In genomic region chr2:239401450-239402227, GRCh38 we compare ENCODE assay signal across 1 cellular context.
A peak's percentile ranks its signal among the peaks of the same experiment; 100 is the strongest.
TF ChIP-seq lines count a peak whose summit lies in the region.

No MANE protein-coding gene starts in this region.

TF ChIP-seq in K562, 482 proteins besides CTCF, POLR2A, EP300 and RAD21 (continued from another document and continues in another):
- TF ChIP-seq MNT (conservative IDR thresholded peaks at IDR 0.05) (peak; percentile 74 to 90), BCL6 (CRISPR knock-in tag; IDR thresholded peaks at IDR 0.05) (no peak), SMC3 (conservative IDR thresholded peaks at IDR 0.05; ENCODE audit: insufficient read depth, low read depth, low read length) (no peak), ZNF830 (CRISPR knock-in tag; IDR thresholded peaks at IDR 0.05) (no peak), MEIS2 (IDR thresholded peaks at IDR 0.05; ENCODE audit: partially characterized antibody) (peak; percentile 62), CLOCK (CRISPR knock-in tag; IDR thresholded peaks at IDR 0.05; ENCODE audit: borderline replicate concordance) (no peak), SRSF3 (IDR thresholded peaks at IDR 0.05; ENCODE audit: insufficient read depth, low read length) (no peak), ZNF134 (CRISPR knock-in tag; conservative IDR thresholded peaks at IDR 0.05) (no peak), ZNF431 (CRISPR knock-in tag; IDR thresholded peaks at IDR 0.05) (0 out of 2 replicates have a peak, but pooled peaks have one; percentile 64), ZC3H8 (IDR thresholded peaks at IDR 0.05) (no peak), SMAD2 (IDR thresholded peaks at IDR 0.05; ENCODE audit: low read depth, low read length) (no peak), UBTF (IDR thresholded peaks at IDR 0.05; ENCODE audit: borderline replicate concordance in 1 of 2, low read depth in 2 of 2, low read length in 2 of 2) (no peak), PCBP2 (IDR thresholded peaks at IDR 0.05; ENCODE audit: low read depth, low read length, poor library complexity, severe bottlenecking) (no peak), ZFX (CRISPR knock-in tag; IDR thresholded peaks at IDR 0.05) (peak; percentile 99), ZBTB49 (CRISPR knock-in tag; IDR thresholded peaks at IDR 0.05; ENCODE audit: borderline replicate concordance) (no peak), GABPA (tag; conservative IDR thresholded peaks at IDR 0.05; ENCODE audit: low read depth) (no peak; the same call in none of the 2 replicates), ZNF124 (CRISPR knock-in tag; IDR thresholded peaks at IDR 0.05) (no peak), ZNF23 (CRISPR knock-in tag; IDR thresholded peaks at IDR 0.05) (no peak), TFAM (CRISPR knock-in tag; conservative IDR thresholded peaks at IDR 0.05) (no peak), GATA2 (CRISPR knock-in tag; IDR thresholded peaks at IDR 0.05) (no peak), AFF4 (CRISPR knock-in tag; IDR thresholded peaks at IDR 0.05) (no peak; the same call in none of the 2 replicates), KDM5B (IDR thresholded peaks at IDR 0.05; ENCODE audit: insufficient replicate concordance, low read depth, low read length) (peak; percentile 80), ZSCAN32 (CRISPR knock-in tag; IDR thresholded peaks at IDR 0.05) (no peak), ZNF695 (CRISPR knock-in tag; IDR thresholded peaks at IDR 0.05) (no peak), KLF1 (tag; IDR thresholded peaks at IDR 0.05) (peak; percentile 85), BCLAF1 (IDR thresholded peaks at IDR 0.05; ENCODE audit: borderline replicate concordance in 1 of 2, control insufficient read depth in 1 of 2, low read depth in 2 of 2, low read length in 1 of 2) (no peak), NFXL1 (CRISPR knock-in tag; IDR thresholded peaks at IDR 0.05) (no peak), TGIF2 (CRISPR knock-in tag; IDR thresholded peaks at IDR 0.05) (no peak), SMARCA5 (IDR thresholded peaks at IDR 0.05) (no peak), ZBTB43 (CRISPR knock-in tag; IDR thresholded peaks at IDR 0.05) (no peak), FOXJ2 (tag; IDR thresholded peaks at IDR 0.05) (no peak; the same call in 1 of the 2 replicates), SPI1 (IDR thresholded peaks at IDR 0.05; ENCODE audit: borderline replicate concordance, low read depth, low read length) (no peak), JUNB (CRISPR knock-in tag; conservative IDR thresholded peaks at IDR 0.05) (no peak), CREB5 (CRISPR knock-in tag; IDR thresholded peaks at IDR 0.05) (no peak), KLF16 (IDR thresholded peaks at IDR 0.05) (no peak), SFPQ (IDR thresholded peaks at IDR 0.05; ENCODE audit: low read depth, low read length) (no peak), FOXA1 (IDR thresholded peaks at IDR 0.05; ENCODE audit: borderline replicate concordance) (no peak), CBX1 (IDR thresholded peaks at IDR 0.05; ENCODE audit: low read depth) (peak; percentile 68; the same call in 1 of the 2 replicates), RNF2 (IDR thresholded peaks at IDR 0.05) (peak; percentile 66; the same call in 1 of the 2 replicates)
